In the genomic region with DNA sequence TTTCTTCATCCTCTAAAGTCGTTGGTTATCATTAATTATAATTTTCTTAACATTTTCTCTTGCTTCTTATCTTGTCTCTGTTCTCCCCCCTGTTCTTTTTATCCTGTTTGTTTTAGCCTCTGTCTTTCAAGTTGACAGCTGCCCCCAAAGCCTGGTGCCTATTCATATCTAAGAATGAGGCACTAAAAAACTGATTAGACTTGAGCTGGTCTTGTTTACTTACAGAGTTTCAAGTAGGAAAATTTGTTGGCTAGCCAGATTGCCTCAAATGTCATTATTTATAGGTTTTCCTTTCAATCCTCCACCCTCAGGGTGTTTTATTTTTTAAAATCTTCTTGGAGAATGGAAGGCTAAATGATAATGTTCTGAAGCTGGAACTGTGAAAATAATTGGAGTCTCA, we compare ENCODE assay signal across 19 cellular contexts.
DNase-seq lines count a peak whose midpoint lies in the region; ATAC-seq, FAIRE-seq and TF ChIP-seq lines count a peak whose summit lies in the region.
"Had no signal": no experiment of that assay in that cellular context is flagged by ENCODE, and none has a peak within 500 bp of the region (broad histone marks: within the 10 kb centered on the region; RNA-seq: fewer than 3 reads in every experiment).

No MANE protein-coding gene starts in this region.

- H3K4me1 ChIP-seq in A549 (no peaks in the 10 kb centered on the region), left lung (no peaks in the 10 kb centered on the region), OCI-LY7 (ENCODE audit: insufficient read depth, low read length, poor library complexity, severe bottlenecking) (no peaks in the 10 kb centered on the region)

- no peak for TF ChIP-seq POLR2A in A549 (IDR thresholded peaks at IDR 0.05; ENCODE audit: low read length)

- TF ChIP-seq CTCF in A549 (IDR thresholded peaks at IDR 0.05), result no peak
- no peak for TF ChIP-seq CTCF in left lung (IDR thresholded peaks at IDR 0.05)
- no peak for TF ChIP-seq CTCF in OCI-LY7 (conservative IDR thresholded peaks at IDR 0.05; ENCODE audit: low read length)

- no peak for TF ChIP-seq RAD21 in A549 (conservative IDR thresholded peaks at IDR 0.05 in 1 of 2, IDR thresholded peaks at IDR 0.05 in 1 of 2)

- ATAC-seq in A549 (no peak), left lung (peak; percentile 55)
- ATAC-seq: CD8-positive, alpha-beta T cell; HCT116 had no signal

- H4K20me1 ChIP-seq in OCI-LY7 (ENCODE audit: insufficient read depth, low read length), result no peaks in the 10 kb centered on the region
- H4K20me1 ChIP-seq: BLaER1 treated with 17β-estradiol and CSF1 and Interleukin-3, amounts not matched to agents 10 nM and 100 nM had no signal

- no peak overlapping the region for H2AFZ ChIP-seq in OCI-LY7 (ENCODE audit: low read length)

- H3K79me2 ChIP-seq in OCI-LY7 (ENCODE audit: insufficient read depth, low read depth, low read length), result no peaks in the 10 kb centered on the region

- FAIRE-seq in A549 (lab: Jason Lieb, UNC), result peak; percentile 7

- H3K27ac ChIP-seq in A549, result no peak overlapping the region
- no peak overlapping the region for H3K27ac ChIP-seq in left lung
- no peak overlapping the region for H3K27ac ChIP-seq in OCI-LY7 (ENCODE audit: low read depth, low read length, poor library complexity, severe bottlenecking)
- H3K27ac ChIP-seq: BLaER1 treated with 17β-estradiol and CSF1 and Interleukin-3, amounts not matched to agents 10 nM and 100 nM; HL-60 had no signal

- H3K36me3 ChIP-seq in left lung (no peaks in the 10 kb centered on the region), OCI-LY7 (ENCODE audit: insufficient read depth, low read length) (no peaks in the 10 kb centered on the region)
- H3K36me3 ChIP-seq: BLaER1 treated with 17β-estradiol and CSF1 and Interleukin-3, amounts not matched to agents 10 nM and 100 nM had no signal

- no peak for TF ChIP-seq EP300 in A549 (IDR thresholded peaks at IDR 0.05)

- CTCF ChIA-PET in A549 (lab: Yijun Ruan, JAX), result interaction anchor here (1.2 to 3.5 kb wide), 3 partner anchors 35 to 125 kb away, joined by 7 to 16 read pairs (median 9); no protein-coding TSS in a partner anchor
- CTCF ChIA-PET in OCI-LY7 (lab: Charles Lee; ENCODE audit: unreplicated experiment), result no interaction called here

- 0% methylated on average over 1 of the region's 1 CpG for whole genome bisulfite sequencing in A549 (ENCODE audit: missing lambda C conversion rate)

- H3K9me3 ChIP-seq in A549 (0 out of 3 replicates have a peak, but pooled peaks cover 5% of the 10 kb centered on the region), left lung (no peaks in the 10 kb centered on the region), OCI-LY7 (ENCODE audit: low read length) (no peaks in the 10 kb centered on the region)
- H3K9me3 ChIP-seq: BLaER1 treated with 17β-estradiol and CSF1 and Interleukin-3, amounts not matched to agents 10 nM and 100 nM had no signal

- H3K9me2 ChIP-seq in OCI-LY7 (ENCODE audit: insufficient read depth, low read length), result no peaks in the 10 kb centered on the region

- BruUV-seq in OCI-LY7 (replicated peaks; lab: Mats Ljungman, UMichigan), result no TSS peak

- no peaks in the 10 kb centered on the region for H3K27me3 ChIP-seq in left lung
- H3K27me3 ChIP-seq: BLaER1 treated with 17β-estradiol and CSF1 and Interleukin-3, amounts not matched to agents 10 nM and 100 nM had no signal

- DNase-seq in NCI-H1105 treated with DMSO at 0.1 percent for 48 hours (lab: John Stamatoyannopoulos, UW) (peak; percentile 16), NCI-H1105 (lab: John Stamatoyannopoulos, UW) (no peak), A549 (ENCODE audit: low read depth in 1 of 2, low spot score in 1 of 2) (no peak), NCI-H1092 treated with DMSO at 0.1 percent for 48 hours (lab: John Stamatoyannopoulos, UW) (peak; percentile 64), left lung (no peak), OCI-LY7 (ENCODE audit: low spot score) (no peak), GF-D8 (lab: John Stamatoyannopoulos, UW) (no peak), NK-92 (lab: John Stamatoyannopoulos, UW; ENCODE audit: unreplicated experiment) (no peak)
- DNase-seq: 8988T; Calu3; CD8-positive, alpha-beta T cell; DMS153; DMS79; GDM1; GOT3; H7 had no signal

- intact Hi-C loops in left lung (cut with DNase I) (no loop called here), OCI-LY7 (cut with micrococcal nuclease; ENCODE audit: unreplicated experiment) (no loop called here)

- H3K4me2 ChIP-seq in A549, result no peak overlapping the region
- no peak overlapping the region for H3K4me2 ChIP-seq in OCI-LY7 (ENCODE audit: low read length)
- H3K4me2 ChIP-seq: BLaER1 treated with 17β-estradiol and CSF1 and Interleukin-3, amounts not matched to agents 10 nM and 100 nM had no signal

- H3K4me3 ChIP-seq in A549 (no peak overlapping the region), left lung (no peak overlapping the region), OCI-LY7 (ENCODE audit: low read depth, low read length, poor library complexity, severe bottlenecking) (no peak overlapping the region)
- H3K4me3 ChIP-seq: BLaER1 treated with 17β-estradiol and CSF1 and Interleukin-3, amounts not matched to agents 10 nM and 100 nM had no signal

- POLR2A ChIA-PET in A549 (lab: Yijun Ruan, JAX) (no interaction called here), OCI-LY7 (lab: Charles Lee) (no interaction called here)

TF ChIP-seq in A549, 52 proteins besides CTCF, POLR2A, EP300 and RAD21:
- TF ChIP-seq JUNB (IDR thresholded peaks at IDR 0.05) (no peak), TP53 (CRISPR knock-in tag; IDR thresholded peaks at IDR 0.05) (no peak), HES2 (IDR thresholded peaks at IDR 0.05) (no peak), RNF2 (IDR thresholded peaks at IDR 0.05; ENCODE audit: borderline replicate concordance, low read depth) (no peak), PBX3 (IDR thresholded peaks at IDR 0.05) (no peak), ZNF302 (CRISPR knock-in tag; IDR thresholded peaks at IDR 0.05) (no peak), HMGXB4 (CRISPR knock-in tag; IDR thresholded peaks at IDR 0.05; ENCODE audit: borderline replicate concordance) (no peak)

Comparison
In these comparisons a context has a peak if more than half of its experiments do, and no peak if none do; other contexts are left out.
1. DNase-seq: peak in NCI-H1105 treated with DMSO at 0.1 percent for 48 hours (single experiment) and NCI-H1092 treated with DMSO at 0.1 percent for 48 hours (single experiment); none in NCI-H1105 (single experiment), A549 (0 of 2), left lung (0 of 2), OCI-LY7 (single experiment), GF-D8 (single experiment) and NK-92 (single experiment).